ENCODE assay signal across 30 cellular contexts in genomic region chr11:91731051-91731450, GRCh38.
"Had no signal": no experiment of that assay in that cellular context is flagged by ENCODE, and none has a peak within 500 bp of the region (broad histone marks: within the 10 kb centered on the region; RNA-seq: fewer than 3 reads in every experiment).

No MANE protein-coding gene starts in this region.

- H3K9me3 ChIP-seq: psoas muscle, suprapubic skin had no signal

- H3K4me3 ChIP-seq: breast epithelium, esophagus muscularis mucosa, heart left ventricle, left ventricle myocardium inferior, lung, psoas muscle, sigmoid colon, stomach, suprapubic skin, tibial artery had no signal

- H3K27me3 Mint-ChIP-seq: activated CD8-positive, alpha-beta T cell treated with anti-CD3 and anti-CD28 coated beads for 36 hours; activated naive CD4-positive, alpha-beta T cell treated with anti-CD3 and anti-CD28 coated beads, Interleukin-2, amount 50 U/mL, for 24 hours; activated naive CD8-positive, alpha-beta T cell treated with anti-CD3 and anti-CD28 coated beads, Interleukin-2, amount 50 U/mL, for 24 hours; activated T-helper 17 cell treated with anti-CD3 and anti-CD28 coated beads, Interleukin-2, amount 50 U/mL, for 72 hours; naive B cell; stimulated activated naive B cell treated with anti-CD40 and anti-IgM and Interleukin-4, amounts not matched to agents 10 μg/mL and 1 μg/mL and 100 μg/mL, for 72 hours had no signal

- H3K27ac ChIP-seq: breast epithelium, esophagus muscularis mucosa, foreskin keratinocyte, heart left ventricle, left ventricle myocardium inferior, parathyroid adenoma, psoas muscle, sigmoid colon, stomach, suprapubic skin, tibial artery had no signal

- H3K4me1 Mint-ChIP-seq: activated naive CD4-positive, alpha-beta T cell treated with anti-CD3 and anti-CD28 coated beads, Interleukin-2, amount 50 U/mL, for 24 hours; activated naive CD8-positive, alpha-beta T cell treated with anti-CD3 and anti-CD28 coated beads, Interleukin-2, amount 50 U/mL, for 24 hours; activated T-helper 17 cell treated with anti-CD3 and anti-CD28 coated beads, Interleukin-2, amount 50 U/mL, for 72 hours; naive B cell; stimulated activated naive B cell treated with anti-CD40 and anti-IgM and Interleukin-4, amounts not matched to agents 10 μg/mL and 1 μg/mL and 100 μg/mL, for 72 hours had no signal

- H3K27me3 ChIP-seq: breast epithelium, esophagus muscularis mucosa, foreskin keratinocyte, heart left ventricle, sigmoid colon, stomach, suprapubic skin, tibial artery had no signal

- H3K4me1 ChIP-seq: breast epithelium, esophagus muscularis mucosa, foreskin keratinocyte, heart left ventricle, left ventricle myocardium inferior, parathyroid adenoma, psoas muscle, sigmoid colon, stomach, suprapubic skin, tibial artery had no signal

- H3K36me3 Mint-ChIP-seq: activated naive CD4-positive, alpha-beta T cell treated with anti-CD3 and anti-CD28 coated beads, Interleukin-2, amount 50 U/mL, for 24 hours; naive B cell; stimulated activated naive B cell treated with anti-CD40 and anti-IgM and Interleukin-4, amounts not matched to agents 10 μg/mL and 1 μg/mL and 100 μg/mL, for 72 hours had no signal

- H3K36me3 ChIP-seq: breast epithelium, esophagus muscularis mucosa, heart left ventricle, left ventricle myocardium inferior, sigmoid colon, stomach, suprapubic skin, tibial artery had no signal

- H2AFZ ChIP-seq: parathyroid adenoma had no signal

- H3K9ac ChIP-seq: parathyroid adenoma had no signal

- ATAC-seq: activated CD8-positive, alpha-beta T cell treated with anti-CD3 and anti-CD28 coated beads for 36 hours; activated naive CD8-positive, alpha-beta T cell treated with anti-CD3 and anti-CD28 coated beads, Interleukin-2, amount 50 U/mL, for 24 hours; activated T-cell treated with anti-CD3 and anti-CD28 coated beads, Interleukin-2, amount 50 U/mL, for 4 hours; activated T-helper 17 cell treated with anti-CD3 and anti-CD28 coated beads, Interleukin-2, amount 50 U/mL, for 72 hours; foreskin keratinocyte; heart left ventricle; psoas muscle; stimulated activated naive B cell treated with anti-CD40 and anti-IgM and Interleukin-4, amounts not matched to agents 10 μg/mL and 1 μg/mL and 100 μg/mL, for 72 hours had no signal

- H3K27ac Mint-ChIP-seq: activated CD8-positive, alpha-beta T cell treated with anti-CD3 and anti-CD28 coated beads for 36 hours; activated naive CD4-positive, alpha-beta T cell treated with anti-CD3 and anti-CD28 coated beads, Interleukin-2, amount 50 U/mL, for 24 hours; activated naive CD8-positive, alpha-beta T cell treated with anti-CD3 and anti-CD28 coated beads, Interleukin-2, amount 50 U/mL, for 24 hours; activated T-helper 17 cell treated with anti-CD3 and anti-CD28 coated beads, Interleukin-2, amount 50 U/mL, for 72 hours; naive B cell; stimulated activated naive B cell treated with anti-CD40 and anti-IgM and Interleukin-4, amounts not matched to agents 10 μg/mL and 1 μg/mL and 100 μg/mL, for 72 hours had no signal

- H3K79me2 ChIP-seq: parathyroid adenoma had no signal

- DNase-seq: activated CD4-positive, alpha-beta T cell treated with anti-CD3 and anti-CD28 coated beads for 1 hour; activated CD4-positive, alpha-beta T cell treated with anti-CD3 and anti-CD28 coated beads, Interleukin-2, amount 50 U/mL, for 1 hour; activated CD8-positive, alpha-beta T cell treated with anti-CD3 and anti-CD28 coated beads for 36 hours; activated gamma-delta T cell treated with Interleukin-2 at 50 U/mL for 16 hours; activated naive CD8-positive, alpha-beta T cell treated with anti-CD3 and anti-CD28 coated beads, Interleukin-2, amount 50 U/mL, for 24 hours; activated T-cell treated with anti-CD3 and anti-CD28 coated beads, Interleukin-2, amount 50 U/mL, for 4 hours; amygdala; central memory CD4-positive, alpha-beta T cell; foreskin keratinocyte; heart left ventricle; left ventricle myocardium inferior; naive B cell; occipital lobe; psoas muscle; sigmoid colon; small intestine; stimulated activated CD4-positive, alpha-beta T cell treated with anti-CD3 and anti-CD28 coated beads, Interleukin-1b, Interleukin-23, amount 100 ng/mL, for 48 hours; stimulated activated CD4-positive, alpha-beta T cell treated with anti-CD3 and anti-CD28 coated beads, Interleukin-4, amount 100 ng/mL, for 4 hours; stimulated activated CD8-positive, alpha-beta memory T cell treated with anti-CD3 and anti-CD28 coated beads, Interleukin-4, amount 100 ng/mL, for 48 hours; stimulated activated naive B cell treated with anti-CD40 and anti-IgM and Interleukin-4, amounts not matched to agents 10 μg/mL and 1 μg/mL and 100 μg/mL, for 72 hours; stomach; T-helper 2 cell; tibial artery had no signal

- H3K4me3 Mint-ChIP-seq: activated CD8-positive, alpha-beta T cell treated with anti-CD3 and anti-CD28 coated beads for 36 hours; activated naive CD4-positive, alpha-beta T cell treated with anti-CD3 and anti-CD28 coated beads, Interleukin-2, amount 50 U/mL, for 24 hours; activated naive CD8-positive, alpha-beta T cell treated with anti-CD3 and anti-CD28 coated beads, Interleukin-2, amount 50 U/mL, for 24 hours; activated T-cell treated with anti-CD3 and anti-CD28 coated beads, Interleukin-2, amount 50 U/mL, for 4 hours; activated T-helper 17 cell treated with anti-CD3 and anti-CD28 coated beads, Interleukin-2, amount 50 U/mL, for 72 hours; naive B cell; stimulated activated naive B cell treated with anti-CD40 and anti-IgM and Interleukin-4, amounts not matched to agents 10 μg/mL and 1 μg/mL and 100 μg/mL, for 72 hours had no signal
